Comparison of ENCODE assay signal across 7 cellular contexts in the genomic region with DNA sequence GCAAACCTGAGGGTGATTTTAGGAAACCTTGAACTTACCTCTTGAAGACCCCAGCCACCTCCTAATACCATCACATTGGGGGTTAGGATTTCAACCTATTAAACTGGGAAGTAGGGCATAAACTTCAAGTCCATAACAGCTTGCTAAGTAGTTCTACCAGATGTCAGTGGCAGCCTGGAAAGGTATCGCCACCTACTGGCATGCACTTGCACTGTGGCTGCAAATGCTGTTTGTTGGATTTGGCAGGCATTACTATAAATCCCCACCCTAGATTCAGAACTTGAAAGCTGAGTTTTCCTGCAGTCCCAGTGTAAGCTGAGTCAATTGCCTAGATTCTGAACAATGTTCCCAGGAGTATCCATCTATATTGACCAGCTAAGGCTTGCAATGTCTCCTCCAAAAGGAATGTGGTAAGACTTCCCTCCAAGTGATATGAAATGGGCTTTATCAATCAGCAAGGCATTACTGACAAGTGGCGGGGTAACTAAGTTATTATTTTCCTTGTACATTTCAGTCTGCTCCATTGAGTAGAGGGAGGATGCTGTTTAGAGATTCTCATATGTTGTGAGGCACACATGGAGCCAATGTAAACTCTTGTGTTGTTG.
DNase-seq lines count a peak whose midpoint lies in the region; ATAC-seq and TF ChIP-seq lines count a peak whose summit lies in the region.

No MANE protein-coding gene starts in this region.

- no peaks in the 10 kb centered on the region for H4K20me1 ChIP-seq in SU-DHL-6 (ENCODE audit: low read depth, low read length)

- TF ChIP-seq CTCF in GM12872 (IDR thresholded peaks at IDR 0.05; ENCODE audit: insufficient read depth, low read depth, low read length) (peak; percentile 89), SU-DHL-6 (IDR thresholded peaks at IDR 0.05; ENCODE audit: insufficient read depth, low read length, poor library complexity, severe bottlenecking) (peak; percentile 88)

- no peaks in the 10 kb centered on the region for H3K9me2 ChIP-seq in SU-DHL-6 (replicated peaks; ENCODE audit: insufficient read depth, low read length)

- H3K27ac ChIP-seq in SU-DHL-6 (ENCODE audit: low read depth, low read length) (no peak overlapping the region), iPS DF 6.9 (ENCODE audit: low read length) (no peak overlapping the region)

- H3K9me3 ChIP-seq in SU-DHL-6 (ENCODE audit: insufficient read depth, low read length): no peaks in the 10 kb centered on the region; the same call in 1 of the 2 replicates
- H3K9me3 ChIP-seq in iPS DF 6.9 (ENCODE audit: control insufficient read depth, insufficient read depth, low read length): no peaks in the 10 kb centered on the region

- no peak overlapping the region for H3K4me3 ChIP-seq in SU-DHL-6 (ENCODE audit: insufficient read depth, low read length, poor library complexity, severe bottlenecking)
- no peak overlapping the region for H3K4me3 ChIP-seq in iPS DF 6.9 (ENCODE audit: low read length)

- H3K27me3 ChIP-seq in SU-DHL-6 (ENCODE audit: low read length) (no peaks in the 10 kb centered on the region), iPS DF 6.9 (ENCODE audit: control insufficient read depth, insufficient read depth, low read length) (no peaks in the 10 kb centered on the region)

- no peak overlapping the region for H3K9ac ChIP-seq in SU-DHL-6 (ENCODE audit: low read length)

- no peaks in the 10 kb centered on the region for H3K36me3 ChIP-seq in SU-DHL-6 (ENCODE audit: low read length)
- H3K36me3 ChIP-seq in iPS DF 6.9 (ENCODE audit: control insufficient read depth, insufficient read depth, low read length): no peaks in the 10 kb centered on the region

- WGBS in iPS DF 6.9 (ENCODE audit: insufficient coverage, insufficient read length): no CpG with 5 or more reads among the region's 2 CpGs

- no peaks in the 10 kb centered on the region for H3K4me1 ChIP-seq in iPS DF 6.9 (ENCODE audit: control insufficient read depth, insufficient read depth, low read length)

- no peaks in the 10 kb centered on the region for H3K79me2 ChIP-seq in SU-DHL-6 (ENCODE audit: insufficient read depth, low read length)

- H3F3A ChIP-seq in SU-DHL-6 (ENCODE audit: insufficient read depth): no peaks in the 10 kb centered on the region

- no peak for ATAC-seq in HG03457 (IDR thresholded peaks at IDR 0.05; ENCODE audit: unreplicated experiment)

- H2AFZ ChIP-seq in SU-DHL-6 (ENCODE audit: low read depth, low read length, severe bottlenecking): no peak overlapping the region

- DNase-seq in HUDEP-2 (lab: John Stamatoyannopoulos, UW; ENCODE audit: unreplicated experiment in 76 of 76) (peak in 48 of 76 experiments; percentile 1 to 72 (median 20)), amniotic epithelial cell (ENCODE audit: low read depth) (peak; percentile 78), iPS DF 6.9 (ENCODE audit: low read depth, low spot score) (peak; percentile 43)
- peak; percentile 46 for DNase-seq in stimulated activated CD4-positive, alpha-beta T cell treated with anti-CD3 and anti-CD28 coated beads, Interleukin-2, amount 100 ng/mL, for 4 hours (ENCODE audit: low read depth)

- H3K4me2 ChIP-seq in SU-DHL-6 (ENCODE audit: low read depth, low read length, poor library complexity, severe bottlenecking): no peak overlapping the region

Comparison
In these comparisons a context has a peak if more than half of its experiments do, and no peak if none do; other contexts are left out.
1. DNase-seq: peak in every context shown above with its lines; median percentile 78 in amniotic epithelial cell; 46 in stimulated activated CD4-positive, alpha-beta T cell treated with anti-CD3 and anti-CD28 coated beads, Interleukin-2, amount 100 ng/mL, for 4 hours; 43 in iPS DF 6.9; 20 in HUDEP-2.